In the genomic region with DNA sequence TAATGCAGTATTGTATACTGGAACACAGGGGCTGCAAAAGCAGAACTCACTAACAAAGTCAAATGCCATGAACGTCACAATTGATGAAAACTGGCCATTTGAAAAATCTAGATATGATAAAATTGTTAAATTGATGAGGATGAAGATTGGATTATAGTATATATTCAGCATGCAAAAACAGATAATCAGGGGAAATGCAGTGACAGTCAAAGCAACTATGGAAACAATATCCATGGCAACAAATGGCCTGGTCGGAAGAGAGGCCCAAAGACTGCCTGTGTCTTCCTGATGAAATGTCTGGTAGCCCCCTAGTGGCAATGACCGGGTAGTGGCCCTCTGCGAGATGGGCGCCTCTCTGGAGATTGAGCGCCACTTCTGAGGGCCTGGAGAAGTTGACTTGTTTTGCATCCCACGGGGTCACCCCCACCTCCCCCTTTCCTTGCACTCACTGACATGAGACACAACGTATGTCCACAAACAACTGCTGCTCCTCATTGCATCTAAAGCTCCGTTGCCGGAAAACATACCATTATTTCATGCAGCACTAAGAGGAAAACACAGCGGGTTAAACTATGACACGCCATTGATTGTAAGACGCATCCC, we compare ENCODE assay signal across 8 cellular contexts. TPM values are rescaled to one million over a fixed set of nuclear protein-coding genes. Genes with fewer than 3 reads are reported as not detected.
DNase-seq lines count a peak whose midpoint lies in the region; TF ChIP-seq lines count a peak whose summit lies in the region.

No MANE protein-coding gene starts in this region.

- H3K4me3 ChIP-seq in lower leg skin (ENCODE audit: low read depth, poor library complexity, severe bottlenecking), result no peak overlapping the region

- 60 to 65% methylated on average over 13 of the region's 13 CpGs for WGBS in lower leg skin, 2 donors

- peak in 1 of 3 donors; percentile 47 for TF ChIP-seq CTCF in lower leg skin (IDR thresholded peaks at IDR 0.05)

- intact Hi-C loops in lower leg skin (cut with DNase I; ENCODE audit: low total_unique reads), result no loop called here

- peak; percentile 77 for DNase-seq in CD1c-positive myeloid dendritic cell (ENCODE audit: extremely low spot score)
- DNase-seq in HCEC 1CT, result peak; percentile 83
- peak; percentile 89 for DNase-seq in NCI-H69 (lab: John Stamatoyannopoulos, UW)
- DNase-seq in activated CD4-positive, alpha-beta T cell treated with anti-CD3 and anti-CD28 coated beads, Interleukin-2, amount 50 U/mL, for 1 hour, result peak; percentile 72
- peak; percentile 89 for DNase-seq in dermis blood vessel endothelial cell
- DNase-seq in lower leg skin (ENCODE audit: low spot score in 2 of 2), result peak; percentile 66 to 92
- DNase-seq in stimulated activated CD8-positive, alpha-beta memory T cell treated with anti-CD3 and anti-CD28 coated beads, Interleukin-12 subunit alpha, Interleukin-12 subunit beta, amount 100 ng/mL, for 24 hours (ENCODE audit: extremely low read depth), result peak; percentile 22
- no peak for DNase-seq in OCI-M2 (lab: John Stamatoyannopoulos, UW; ENCODE audit: unreplicated experiment)

- TF ChIP-seq POLR2A in lower leg skin (IDR thresholded peaks at IDR 0.05), result no peak

RNA-seq across cellular contexts. Expression of a gene that starts 43.5 kb away (rescaled TPM):
- total RNA-seq in dermis blood vessel endothelial cell (0.14 TPM in 1 of 2 replicates, not detected in the other), lower leg skin (10 to 100 TPM in 3 of 4 donors, 1 to 10 TPM in 1; 7.5 to 20.2 (median 15.2) TPM)

RNA-seq across cellular contexts. Expression of a gene that starts 45.8 kb away (rescaled TPM):
- 0.17 and 4.7 TPM in 2 replicates for total RNA-seq in dermis blood vessel endothelial cell
- total RNA-seq in lower leg skin, result 10 to 100 TPM in 1 of 4 donors, 1 to 10 TPM in 3; 1.8 to 21.4 (median 6.2) TPM

RNA-seq across cellular contexts. Expression of a gene that starts 51.4 kb away (rescaled TPM):
- total RNA-seq in dermis blood vessel endothelial cell, result not detected in 2 replicates
- total RNA-seq in lower leg skin, result 1,000 to 10,000 TPM in 1 of 4 donors, 100 to 1,000 TPM in 3; 480 to 1,164 (median 686) TPM

RNA-seq across cellular contexts. Expression of a gene that starts 58.6 kb away (rescaled TPM):
- total RNA-seq in dermis blood vessel endothelial cell, result not detected in 2 replicates
- not detected for total RNA-seq in lower leg skin

Comparison
In these comparisons a context has a peak if more than half of its experiments do, and no peak if none do; other contexts are left out.
1. RNA of a gene that starts 51.4 kb away (total RNA-seq): 480 to 1,164 TPM in lower leg skin; not detected in dermis blood vessel endothelial cell; every median in the first group is over 100 times any median in the second.